Comparison of ENCODE assay signal across 8 cellular contexts in the genomic region with DNA sequence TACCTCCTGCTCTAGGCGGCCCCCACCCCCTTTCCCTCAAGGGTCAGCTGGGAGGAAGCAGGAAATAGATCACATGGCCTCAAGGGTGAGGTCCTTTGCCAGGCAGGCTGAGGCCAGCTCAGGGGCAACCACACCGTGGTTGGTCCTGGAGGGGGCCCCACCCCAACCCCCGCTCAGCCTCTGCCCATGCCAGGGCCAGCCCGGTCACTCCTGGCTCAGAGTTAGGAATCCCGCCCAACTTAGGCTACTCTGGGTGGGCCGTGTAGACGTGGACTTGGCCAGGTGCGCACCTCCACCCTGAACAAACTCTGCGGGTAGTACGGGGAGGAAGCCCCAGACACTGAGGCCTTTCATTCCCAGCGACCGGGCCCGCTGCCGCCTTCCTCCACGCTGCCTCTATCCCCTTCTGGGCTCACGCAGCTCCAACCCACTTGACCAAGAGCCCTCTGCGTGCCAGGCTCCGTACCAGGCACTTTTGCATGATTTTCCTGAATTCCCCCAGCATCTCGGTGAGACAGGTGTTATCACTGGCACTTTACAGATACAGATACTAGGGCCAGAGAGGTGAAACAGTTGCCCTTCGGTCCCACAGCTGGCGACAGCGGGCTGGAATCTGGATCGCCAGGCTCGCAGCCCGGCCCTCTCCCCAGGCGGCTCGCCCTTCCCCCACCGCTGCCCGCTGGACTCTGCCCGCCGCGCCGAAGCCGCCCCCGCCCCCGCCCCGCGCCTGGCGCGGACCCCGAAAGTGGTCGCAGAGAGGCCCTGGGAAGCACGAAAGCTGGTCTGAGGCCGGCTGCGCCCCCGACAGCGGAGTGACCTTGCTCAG. TPM values are rescaled to one million over a fixed set of nuclear protein-coding genes. Genes with fewer than 3 reads are reported as not detected.
DNase-seq lines count a peak whose midpoint lies in the region; ATAC-seq and TF ChIP-seq lines count a peak whose summit lies in the region.

No MANE protein-coding gene starts in this region.

- no peak for TF ChIP-seq CTCF in retinal pigment epithelial cell (conservative IDR thresholded peaks at IDR 0.05; ENCODE audit: low read depth, low read length)

- H3K27ac Mint-ChIP-seq in activated naive CD8-positive, alpha-beta T cell treated with anti-CD3 and anti-CD28 coated beads, Interleukin-2, amount 10 ng/mL, durations not matched to agents 7 days and 5 days, result peak overlapping the region; percentile 92

- H3K9me3 ChIP-seq in right cardiac atrium (ENCODE audit: control insufficient read depth, low read length), result no peaks in the 10 kb centered on the region

- no peaks in the 10 kb centered on the region for H3K9me3 Mint-ChIP-seq in activated naive CD8-positive, alpha-beta T cell treated with anti-CD3 and anti-CD28 coated beads, Interleukin-2, amount 10 ng/mL, durations not matched to agents 7 days and 5 days

- H3K4me1 ChIP-seq in right cardiac atrium (ENCODE audit: control insufficient read depth, insufficient read depth, low read length), result peaks cover 3% of the 10 kb centered on the region

- H3K36me3 Mint-ChIP-seq in activated naive CD8-positive, alpha-beta T cell treated with anti-CD3 and anti-CD28 coated beads, Interleukin-2, amount 10 ng/mL, durations not matched to agents 7 days and 5 days, result peaks cover 2% of the 10 kb centered on the region

- peak; percentile 93 for DNase-seq in ELR (ENCODE audit: low read depth)
- DNase-seq in NCI-H2196 (lab: John Stamatoyannopoulos, UW; ENCODE audit: unreplicated experiment), result peak; percentile 59
- DNase-seq in activated naive CD8-positive, alpha-beta T cell treated with anti-CD3 and anti-CD28 coated beads, Interleukin-2, amount 10 ng/mL, durations not matched to agents 7 days and 5 days, result peak; percentile 55
- peak; percentile 68 to 83 (median 76) for DNase-seq in right cardiac atrium
- DNase-seq in retinal pigment epithelial cell (ENCODE audit: low read depth), result peak; percentile 82
- DNase-seq in NCI-H2081 treated with DMSO at 0.1 percent for 48 hours (lab: John Stamatoyannopoulos, UW), result no peak

- POLR2A ChIA-PET in activated naive CD8-positive, alpha-beta T cell treated with anti-CD3 and anti-CD28 coated beads, Interleukin-2, amount 10 ng/mL, durations not matched to agents 7 days and 5 days (lab: Charles Lee), result interaction anchor here (0.6 to 3.9 kb wide), 14 partner anchors 8 to 180 kb away, joined by 3 to 50 read pairs (median 4); partner anchors contain the start of genes HMGCL, LYPLA2, PITHD1 and PNRC2

- peak overlapping the region; percentile 43 for H3K27ac ChIP-seq in right cardiac atrium (ENCODE audit: low read length)

- no peaks in the 10 kb centered on the region for H3K27me3 ChIP-seq in right cardiac atrium (ENCODE audit: control insufficient read depth, insufficient read depth)

- H3K4me3 Mint-ChIP-seq in activated naive CD8-positive, alpha-beta T cell treated with anti-CD3 and anti-CD28 coated beads, Interleukin-2, amount 10 ng/mL, durations not matched to agents 7 days and 5 days, result peak overlapping the region; percentile 99

- H3K4me3 ChIP-seq in right cardiac atrium (ENCODE audit: low read length) (peak overlapping the region; percentile 81), retinal pigment epithelial cell (ENCODE audit: low read length) (peak overlapping the region; percentile 85)

- ATAC-seq in GM21786 (IDR thresholded peaks at IDR 0.05; ENCODE audit: unreplicated experiment) (peak; percentile 2), right cardiac atrium (peak; percentile 20 to 63), GM21825 (IDR thresholded peaks at IDR 0.05; ENCODE audit: unreplicated experiment) (no peak)
- ATAC-seq in activated naive CD8-positive, alpha-beta T cell treated with anti-CD3 and anti-CD28 coated beads, Interleukin-2, amount 10 ng/mL, durations not matched to agents 7 days and 5 days (ENCODE audit: low read depth), result peak; percentile 11

- no peaks in the 10 kb centered on the region for H3K27me3 Mint-ChIP-seq in activated naive CD8-positive, alpha-beta T cell treated with anti-CD3 and anti-CD28 coated beads, Interleukin-2, amount 10 ng/mL, durations not matched to agents 7 days and 5 days

- peaks cover 17% of the 10 kb centered on the region for H3K4me1 Mint-ChIP-seq in activated naive CD8-positive, alpha-beta T cell treated with anti-CD3 and anti-CD28 coated beads, Interleukin-2, amount 10 ng/mL, durations not matched to agents 7 days and 5 days

- 4% methylated on average over 47 of the region's 47 CpGs for WGBS in right cardiac atrium

- intact Hi-C loops in right cardiac atrium (cut with DNase I), result loop anchor here in 1 of 4 donors (10.0 kb wide), 1 partner anchor 65 kb away; the partner anchor contains the start of gene FUCA1

RNA-seq across cellular contexts. Expression of gene GALE, which starts 0.8 kb away (rescaled TPM):
- total RNA-seq in activated naive CD8-positive, alpha-beta T cell treated with anti-CD3 and anti-CD28 coated beads, Interleukin-2, amount 10 ng/mL, durations not matched to agents 7 days and 5 days, result 10 to 100 TPM; 18.6 to 19.4 TPM
- 10 to 100 TPM in 1 of 4 donors, 1 to 10 TPM in 3; 6.1 to 11.0 (median 6.7) TPM for total RNA-seq in right cardiac atrium
- 11.2 TPM for polyA plus RNA-seq in right cardiac atrium

RNA-seq across cellular contexts. Expression of gene LYPLA2, which starts 8.8 kb away (rescaled TPM):
- 10 to 100 TPM; 67.0 to 82.5 TPM for total RNA-seq in activated naive CD8-positive, alpha-beta T cell treated with anti-CD3 and anti-CD28 coated beads, Interleukin-2, amount 10 ng/mL, durations not matched to agents 7 days and 5 days
- total RNA-seq in right cardiac atrium, result 10 to 100 TPM; 28.5 to 33.3 (median 32.5) TPM
- polyA plus RNA-seq in right cardiac atrium, result 32.0 TPM

RNA-seq across cellular contexts. Expression of gene PITHD1, which starts 21.6 kb away (rescaled TPM):
- total RNA-seq in activated naive CD8-positive, alpha-beta T cell treated with anti-CD3 and anti-CD28 coated beads, Interleukin-2, amount 10 ng/mL, durations not matched to agents 7 days and 5 days, result 10 to 100 TPM; 64.0 to 64.5 TPM
- total RNA-seq in right cardiac atrium, result 10 to 100 TPM; 35.5 to 40.3 (median 38.8) TPM
- 33.1 TPM for polyA plus RNA-seq in right cardiac atrium

RNA-seq across cellular contexts. Expression of gene HMGCL, which starts 25.4 kb away (rescaled TPM):
- 10 to 100 TPM; 35.4 to 37.2 TPM for total RNA-seq in activated naive CD8-positive, alpha-beta T cell treated with anti-CD3 and anti-CD28 coated beads, Interleukin-2, amount 10 ng/mL, durations not matched to agents 7 days and 5 days
- total RNA-seq in right cardiac atrium, result 10 to 100 TPM; 20.1 to 26.2 (median 21.7) TPM
- polyA plus RNA-seq in right cardiac atrium, result 31.9 TPM

RNA-seq across cellular contexts. Expression of gene ELOA, which starts 56.5 kb away (rescaled TPM):
- total RNA-seq in activated naive CD8-positive, alpha-beta T cell treated with anti-CD3 and anti-CD28 coated beads, Interleukin-2, amount 10 ng/mL, durations not matched to agents 7 days and 5 days, result 10 to 100 TPM; 27.0 to 27.7 TPM
- total RNA-seq in right cardiac atrium, result 10 to 100 TPM; 23.9 to 31.1 (median 25.9) TPM
- polyA plus RNA-seq in right cardiac atrium, result 11.6 TPM
